Comparison of ENCODE assay signal across 26 cellular contexts in the genomic region with DNA sequence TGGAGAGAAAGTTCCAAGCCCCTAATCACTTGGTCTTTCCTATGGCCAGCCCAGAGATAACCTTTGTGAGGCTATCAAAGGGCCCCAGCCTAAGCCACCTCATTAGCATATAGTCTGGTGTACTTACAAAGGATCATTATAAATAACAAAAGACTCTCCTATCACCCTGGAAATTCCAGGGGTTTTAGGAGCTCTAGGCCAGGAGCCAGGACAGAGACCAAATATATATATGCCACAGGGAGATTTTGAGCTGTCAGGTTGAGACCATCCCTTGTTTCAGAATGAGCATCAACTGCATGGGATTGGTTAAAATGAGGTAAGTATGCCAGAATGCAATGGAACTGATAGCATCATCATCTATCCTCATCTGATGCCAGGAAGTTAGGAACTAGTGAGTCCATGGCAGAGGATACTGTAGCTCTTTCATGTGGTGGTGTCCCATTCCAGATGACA. TPM values are rescaled to one million over a fixed set of nuclear protein-coding genes. Genes with fewer than 3 reads are reported as not detected.
DNase-seq lines count a peak whose midpoint lies in the region; ATAC-seq and TF ChIP-seq lines count a peak whose summit lies in the region.
"Had no signal": no experiment of that assay in that cellular context is flagged by ENCODE, and none has a peak within 500 bp of the region (broad histone marks: within the 10 kb centered on the region; RNA-seq: fewer than 3 reads in every experiment).

No MANE protein-coding gene starts in this region.

- ATAC-seq in activated CD4-positive, alpha-beta T cell treated with anti-CD3 and anti-CD28 coated beads for 36 hours: peak; percentile 58
- ATAC-seq in sciatic nerve (peak; percentile 20), HG03045 (IDR thresholded peaks at IDR 0.05; ENCODE audit: unreplicated experiment) (no peak)
- ATAC-seq: heart left ventricle, K562, lower lobe of right lung, T-cell had no signal

- H3K4me3 ChIP-seq in NT2/D1 (ENCODE audit: insufficient read length, low read depth) (no peak overlapping the region), endodermal cell (ENCODE audit: low read length) (peak overlapping the region; percentile 38)
- H3K4me3 ChIP-seq: adrenal gland, breast epithelium, coronary artery, heart left ventricle, K562, lower lobe of right lung, thoracic aorta had no signal

- H3K9me3 Mint-ChIP-seq in activated CD4-positive, alpha-beta T cell treated with anti-CD3 and anti-CD28 coated beads for 36 hours (ENCODE audit: low read depth): no peaks in the 10 kb centered on the region
- H3K9me3 Mint-ChIP-seq in endodermal cell: no peaks in the 10 kb centered on the region
- H3K9me3 Mint-ChIP-seq in MCF 10A (ENCODE audit: unreplicated experiment): no peaks in the 10 kb centered on the region
- H3K9me3 Mint-ChIP-seq: activated CD4-positive, alpha-beta memory T cell treated with anti-CD3 and anti-CD28 coated beads, Interleukin-2, amount 10 ng/mL, durations not matched to agents 7 days and 5 days; T-cell had no signal

- CTCF ChIA-PET in activated CD4-positive, alpha-beta T cell treated with anti-CD3 and anti-CD28 coated beads for 36 hours (lab: Charles Lee): interaction anchor here (0.7 to 1.9 kb wide), 7 partner anchors 9 to 47 kb away, joined by 3 to 6 read pairs (median 3); a partner anchor contains a TSS
- CTCF ChIA-PET in MCF 10A (lab: Yijun Ruan, JAX): interaction anchor here (0.5 to 2.3 kb wide), 6 partner anchors 21 to 189 kb away, joined by 3 to 21 read pairs (median 4); no protein-coding TSS in a partner anchor

- H3K36me3 ChIP-seq in NT2/D1 (ENCODE audit: insufficient read depth, insufficient read length, low read length) (peaks cover 16% of the 10 kb centered on the region), endodermal cell (ENCODE audit: control insufficient read depth, insufficient read depth, low read length) (peaks cover 11% of the 10 kb centered on the region)
- H3K36me3 ChIP-seq: adrenal gland, breast epithelium, thoracic aorta had no signal

- H3K9ac ChIP-seq in NT2/D1 (ENCODE audit: insufficient read length, low read depth): no peak overlapping the region
- no peak overlapping the region for H3K9ac ChIP-seq in endodermal cell (ENCODE audit: extremely low read depth, low read length, poor library complexity, severe bottlenecking)

- DNase-seq in activated CD4-positive, alpha-beta T cell treated with anti-CD3 and anti-CD28 coated beads for 36 hours: no peak
- no peak for DNase-seq in activated CD4-positive, alpha-beta T cell treated with anti-CD3 and anti-CD28 coated beads for 1 hour
- peak; percentile 88 for DNase-seq in NT2/D1 (ENCODE audit: low read depth, low spot score)
- peak; percentile 79 for DNase-seq in endodermal cell
- no peak for DNase-seq in sciatic nerve (ENCODE audit: low spot score)
- no peak for DNase-seq in MCF 10A (ENCODE audit: unreplicated experiment)
- DNase-seq in putamen (ENCODE audit: low spot score): no peak
- DNase-seq: activated CD4-positive, alpha-beta memory T cell treated with anti-CD3 and anti-CD28 coated beads, Interleukin-2, amount 10 ng/mL, durations not matched to agents 7 days and 5 days; adrenal gland; Caco-2; heart left ventricle; lower lobe of right lung; MV-4-11; NCI-H187 treated with DMSO at 0.1 percent for 48 hours; NCI-H748 treated with DMSO at 0.1 percent for 48 hours; Right ventricle myocardium superior; T-cell; WERI-Rb-1 had no signal

- intact Hi-C loops in activated CD4-positive, alpha-beta T cell treated with anti-CD3 and anti-CD28 coated beads for 36 hours (cut with DNase I, micrococcal nuclease): loop anchor here in 1 of 2 experiments (1.0 kb wide), 1 partner anchor 39 kb away; no protein-coding TSS in a partner anchor
- intact Hi-C loops in sciatic nerve (cut with DNase I) (no loop called here), MCF 10A (cut with micrococcal nuclease) (no loop called here)

- no peaks in the 10 kb centered on the region for H3K36me3 Mint-ChIP-seq in activated CD4-positive, alpha-beta T cell treated with anti-CD3 and anti-CD28 coated beads for 36 hours (ENCODE audit: low read depth)
- H3K36me3 Mint-ChIP-seq in endodermal cell (ENCODE audit: low read depth): peaks cover 7% of the 10 kb centered on the region
- H3K36me3 Mint-ChIP-seq in MCF 10A (ENCODE audit: insufficient read depth, unreplicated experiment): peaks cover 11% of the 10 kb centered on the region
- H3K36me3 Mint-ChIP-seq: T-cell had no signal

- H3K27ac Mint-ChIP-seq in activated CD4-positive, alpha-beta T cell treated with anti-CD3 and anti-CD28 coated beads for 36 hours: no peak overlapping the region
- H3K27ac Mint-ChIP-seq in endodermal cell (peak overlapping the region; percentile 46), MCF 10A (ENCODE audit: low read depth, unreplicated experiment) (no peak overlapping the region)
- H3K27ac Mint-ChIP-seq: activated CD4-positive, alpha-beta memory T cell treated with anti-CD3 and anti-CD28 coated beads, Interleukin-2, amount 10 ng/mL, durations not matched to agents 7 days and 5 days; T-cell had no signal

- H3K4me1 ChIP-seq in NT2/D1 (ENCODE audit: insufficient read depth, insufficient read length) (peaks cover 4% of the 10 kb centered on the region), endodermal cell (ENCODE audit: control insufficient read depth, insufficient read depth, low read length) (peaks cover 25% of the 10 kb centered on the region)
- H3K4me1 ChIP-seq: adrenal gland, breast epithelium, heart left ventricle, lower lobe of right lung had no signal

- H3K27me3 ChIP-seq in NT2/D1 (ENCODE audit: insufficient read depth, insufficient read length) (no peaks in the 10 kb centered on the region), endodermal cell (ENCODE audit: control insufficient read depth, insufficient read depth, low read length, poor library complexity, severe bottlenecking) (no peaks in the 10 kb centered on the region)
- H3K27me3 ChIP-seq: adrenal gland, breast epithelium, heart left ventricle had no signal

- H3K27ac ChIP-seq in endodermal cell (ENCODE audit: low read depth, low read length): no peak overlapping the region
- H3K27ac ChIP-seq: adrenal gland, coronary artery, heart left ventricle, lower lobe of right lung, thoracic aorta, WERI-Rb-1 had no signal

- H3K4me3 Mint-ChIP-seq in activated CD4-positive, alpha-beta T cell treated with anti-CD3 and anti-CD28 coated beads for 36 hours: no peak overlapping the region
- H3K4me3 Mint-ChIP-seq in endodermal cell (peak overlapping the region; percentile 7), MCF 10A (ENCODE audit: unreplicated experiment) (no peak overlapping the region)
- H3K4me3 Mint-ChIP-seq: activated CD4-positive, alpha-beta memory T cell treated with anti-CD3 and anti-CD28 coated beads, Interleukin-2, amount 10 ng/mL, durations not matched to agents 7 days and 5 days; T-cell had no signal

- H3K9me3 ChIP-seq in NT2/D1 (ENCODE audit: insufficient read depth, low read length): no peaks in the 10 kb centered on the region
- no peaks in the 10 kb centered on the region for H3K9me3 ChIP-seq in endodermal cell (ENCODE audit: control insufficient read depth, low read length)
- H3K9me3 ChIP-seq: adrenal gland, breast epithelium, Caco-2, heart left ventricle, lower lobe of right lung, thoracic aorta had no signal

- peaks cover 26% of the 10 kb centered on the region for H3K4me1 Mint-ChIP-seq in activated CD4-positive, alpha-beta T cell treated with anti-CD3 and anti-CD28 coated beads for 36 hours
- H3K4me1 Mint-ChIP-seq in endodermal cell (peaks cover 43% of the 10 kb centered on the region), MCF 10A (ENCODE audit: insufficient read depth, unreplicated experiment) (no peaks in the 10 kb centered on the region)

- POLR2A ChIA-PET in activated CD4-positive, alpha-beta T cell treated with anti-CD3 and anti-CD28 coated beads for 36 hours (lab: Charles Lee): interaction anchor here (0.6 to 1.0 kb wide), 2 partner anchors 44 to 48 kb away, joined by 3 to 4 read pairs; no protein-coding TSS in a partner anchor
- POLR2A ChIA-PET in MCF 10A (lab: Yijun Ruan, JAX): interaction anchor here (0.6 kb wide), 1 partner anchor 1666 kb away, joined by 3 read pairs; no protein-coding TSS in a partner anchor

- BruUV-seq in MCF 10A (replicated peaks; lab: Mats Ljungman, UMichigan): no TSS peak

- H3K27me3 Mint-ChIP-seq in activated CD4-positive, alpha-beta T cell treated with anti-CD3 and anti-CD28 coated beads for 36 hours: no peaks in the 10 kb centered on the region
- H3K27me3 Mint-ChIP-seq in endodermal cell (ENCODE audit: insufficient read depth): no peaks in the 10 kb centered on the region
- H3K27me3 Mint-ChIP-seq in MCF 10A (ENCODE audit: insufficient read depth, unreplicated experiment): no peaks in the 10 kb centered on the region
- H3K27me3 Mint-ChIP-seq: activated CD4-positive, alpha-beta memory T cell treated with anti-CD3 and anti-CD28 coated beads, Interleukin-2, amount 10 ng/mL, durations not matched to agents 7 days and 5 days; T-cell had no signal

- TF ChIP-seq CTCF in endodermal cell (conservative IDR thresholded peaks at IDR 0.05) (no peak), MCF 10A (IDR thresholded peaks at IDR 0.05; ENCODE audit: unreplicated experiment) (no peak)

RNA-seq across cellular contexts. Expression of a gene that starts 32.1 kb away (rescaled TPM):
- total RNA-seq in activated CD4-positive, alpha-beta T cell treated with anti-CD3 and anti-CD28 coated beads for 36 hours: not detected
- not detected for total RNA-seq in endodermal cell
- polyA plus RNA-seq in endodermal cell (2013, experiment 1 of 2): 1.1 TPM
- polyA plus RNA-seq in endodermal cell (2013, experiment 2 of 2): 2.0 TPM
- 0.31 TPM for total RNA-seq in sciatic nerve
- not detected in 2 replicates for total RNA-seq in MCF 10A (2022)
- total RNA-seq: activated CD4-positive, alpha-beta memory T cell treated with anti-CD3 and anti-CD28 coated beads, Interleukin-2, amount 10 ng/mL, durations not matched to agents 7 days and 5 days; Caco-2; K562; lower lobe of right lung; OCI-LY7; Right ventricle myocardium superior had no signal
- polyA plus RNA-seq: adrenal gland, BJ, K562, keratinocyte had no signal

Comparison
In these comparisons a context has a peak if more than half of its experiments do, and no peak if none do; other contexts are left out.
1. DNase-seq: peak in NT2/D1 (single experiment) and endodermal cell (single experiment); none in activated CD4-positive, alpha-beta T cell treated with anti-CD3 and anti-CD28 coated beads for 36 hours (single experiment), activated CD4-positive, alpha-beta T cell treated with anti-CD3 and anti-CD28 coated beads for 1 hour (single experiment), sciatic nerve (single experiment), MCF 10A (single experiment) and putamen (single experiment).